In genomic region chr15:75771054-75771453, GRCh38 we compare ENCODE assay signal across 1 cellular context. TPM values are rescaled to one million over a fixed set of nuclear protein-coding genes. Genes with fewer than 3 reads are reported as not detected.
"Had no signal": no experiment of that assay in that cellular context is flagged by ENCODE, and none has a peak within 500 bp of the region (broad histone marks: within the 10 kb centered on the region; RNA-seq: fewer than 3 reads in every experiment).

No MANE protein-coding gene starts in this region.

RNA-seq across cellular contexts. Expression of gene CSPG4, which starts 58.4 kb away (rescaled TPM):
- total RNA-seq: natural killer cell treated with Interleukin-12 subunit alpha and Interleukin-12 subunit beta and Interleukin-15 and Interleukin-18, amount 100 ng/mL, for 72 hours had no signal
